Comparison of ENCODE assay signal across 2 cellular contexts in the genomic region with DNA sequence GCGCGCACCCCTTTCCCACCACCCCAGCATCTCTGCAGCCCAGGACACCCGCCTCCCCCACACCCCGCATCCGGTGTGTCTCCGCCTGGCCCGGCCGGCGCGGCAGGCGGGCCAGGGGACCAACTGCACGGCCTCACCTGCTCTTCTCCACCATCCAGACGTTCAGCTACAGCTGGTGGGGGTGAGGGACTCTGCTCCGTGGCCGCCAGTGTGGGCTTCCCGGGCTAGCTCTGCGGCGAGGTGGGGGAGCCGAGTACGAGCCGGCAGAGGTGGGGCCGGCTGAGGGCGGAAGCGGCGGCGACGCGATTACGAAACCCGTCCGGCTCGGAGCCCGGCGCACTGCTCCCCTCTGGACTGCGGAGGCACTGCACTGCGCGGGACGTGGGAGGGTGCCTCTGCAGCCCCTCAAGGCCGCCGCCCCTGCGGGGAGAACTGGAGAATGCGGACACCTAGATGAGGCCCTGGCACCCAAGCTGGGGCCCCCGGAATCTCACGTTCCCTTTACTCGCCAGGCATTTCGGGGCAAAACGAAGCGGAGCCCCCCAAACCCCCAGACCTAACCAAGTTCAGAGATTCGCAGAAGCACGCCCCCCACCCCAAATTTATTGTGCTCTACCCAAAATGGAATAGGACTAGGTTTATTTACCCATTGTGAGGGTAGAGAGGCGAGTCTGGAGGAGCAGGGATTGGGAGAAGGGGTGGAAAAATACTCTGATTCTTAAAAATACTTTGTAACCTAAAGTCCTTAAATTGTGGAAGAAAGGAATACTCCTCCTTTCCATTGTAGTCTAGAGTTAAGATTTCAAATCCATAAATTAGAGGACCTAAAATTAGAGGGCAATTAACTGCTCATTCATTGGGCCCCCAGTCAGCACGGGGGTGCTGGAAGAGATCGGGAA.
TF ChIP-seq lines count a peak whose summit lies in the region.

A gene with protein sequence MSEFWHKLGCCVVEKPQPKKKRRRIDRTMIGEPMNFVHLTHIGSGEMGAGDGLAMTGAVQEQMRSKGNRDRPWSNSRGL (minus strand): TSS at position 281 of the 899 bp plus-strand sequence. CDS start 3,892 bp downstream, outside the sequence.

TF ChIP-seq in IMR-90, 13 proteins besides CTCF, POLR2A, EP300 and RAD21:
- 0 out of 2 replicates have a peak, but pooled peaks have one; percentile 4 for TF ChIP-seq FOS (IDR thresholded peaks at IDR 0.05; ENCODE audit: low read depth, low read length)
- peak; percentile 85; the same call in 1 of the 2 replicates for TF ChIP-seq CHD1 (IDR thresholded peaks at IDR 0.05; ENCODE audit: low read depth, low read length)
- no peak for TF ChIP-seq BHLHE40 (IDR thresholded peaks at IDR 0.05; ENCODE audit: low read depth, low read length)
- peak; percentile 98 for TF ChIP-seq CEBPB (IDR thresholded peaks at IDR 0.05; ENCODE audit: low read depth, low read length)
- peak; percentile 19; the same call in 1 of the 2 replicates for TF ChIP-seq SMC3 (IDR thresholded peaks at IDR 0.05; ENCODE audit: low read depth, low read length)
- TF ChIP-seq MAZ (IDR thresholded peaks at IDR 0.05; ENCODE audit: borderline replicate concordance, low read depth, low read length): peak; percentile 76
- TF ChIP-seq MAFK (IDR thresholded peaks at IDR 0.05; ENCODE audit: low read depth, low read length): no peak

TF ChIP-seq in PFSK-1, 5 proteins besides CTCF, POLR2A, EP300 and RAD21:
- TF ChIP-seq, protein P1, sequence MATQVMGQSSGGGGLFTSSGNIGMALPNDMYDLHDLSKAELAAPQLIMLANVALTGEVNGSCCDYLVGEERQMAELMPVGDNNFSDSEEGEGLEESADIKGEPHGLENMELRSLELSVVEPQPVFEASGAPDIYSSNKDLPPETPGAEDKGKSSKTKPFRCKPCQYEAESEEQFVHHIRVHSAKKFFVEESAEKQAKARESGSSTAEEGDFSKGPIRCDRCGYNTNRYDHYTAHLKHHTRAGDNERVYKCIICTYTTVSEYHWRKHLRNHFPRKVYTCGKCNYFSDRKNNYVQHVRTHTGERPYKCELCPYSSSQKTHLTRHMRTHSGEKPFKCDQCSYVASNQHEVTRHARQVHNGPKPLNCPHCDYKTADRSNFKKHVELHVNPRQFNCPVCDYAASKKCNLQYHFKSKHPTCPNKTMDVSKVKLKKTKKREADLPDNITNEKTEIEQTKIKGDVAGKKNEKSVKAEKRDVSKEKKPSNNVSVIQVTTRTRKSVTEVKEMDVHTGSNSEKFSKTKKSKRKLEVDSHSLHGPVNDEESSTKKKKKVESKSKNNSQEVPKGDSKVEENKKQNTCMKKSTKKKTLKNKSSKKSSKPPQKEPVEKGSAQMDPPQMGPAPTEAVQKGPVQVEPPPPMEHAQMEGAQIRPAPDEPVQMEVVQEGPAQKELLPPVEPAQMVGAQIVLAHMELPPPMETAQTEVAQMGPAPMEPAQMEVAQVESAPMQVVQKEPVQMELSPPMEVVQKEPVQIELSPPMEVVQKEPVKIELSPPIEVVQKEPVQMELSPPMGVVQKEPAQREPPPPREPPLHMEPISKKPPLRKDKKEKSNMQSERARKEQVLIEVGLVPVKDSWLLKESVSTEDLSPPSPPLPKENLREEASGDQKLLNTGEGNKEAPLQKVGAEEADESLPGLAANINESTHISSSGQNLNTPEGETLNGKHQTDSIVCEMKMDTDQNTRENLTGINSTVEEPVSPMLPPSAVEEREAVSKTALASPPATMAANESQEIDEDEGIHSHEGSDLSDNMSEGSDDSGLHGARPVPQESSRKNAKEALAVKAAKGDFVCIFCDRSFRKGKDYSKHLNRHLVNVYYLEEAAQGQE (IDR thresholded peaks at IDR 0.05; ENCODE audit: insufficient read depth in 1 of 2, low read depth in 2 of 2, low read length in 2 of 2): peak in 1 of 2 experiments; percentile 58; a peak in 1 of 4 replicates
- TF ChIP-seq POLR2AphosphoS5 (IDR thresholded peaks at IDR 0.05; ENCODE audit: low read depth, low read length): peak; percentile 93
- TF ChIP-seq TAF1 (IDR thresholded peaks at IDR 0.05; ENCODE audit: borderline replicate concordance, insufficient read depth, low read length): peak; percentile 76; the same call in 1 of the 2 replicates
- TF ChIP-seq FOXP2 (optimal IDR thresholded peaks at IDR 0.05; ENCODE audit: borderline replicate concordance, extremely low read depth, extremely low read length, insufficient read depth): peak; percentile 92
- no peak; the same call in 1 of the 2 replicates for TF ChIP-seq SIN3A (IDR thresholded peaks at IDR 0.05; ENCODE audit: borderline replicate concordance, insufficient read depth, low read length)
